In genomic region chr15:74133071-74133702, GRCh38 we compare ENCODE assay signal across 17 cellular contexts. TPM values are rescaled to one million over a fixed set of nuclear protein-coding genes. Genes with fewer than 3 reads are reported as not detected.
DNase-seq lines count a peak whose midpoint lies in the region; ATAC-seq and TF ChIP-seq lines count a peak whose summit lies in the region.
"Had no signal": no experiment of that assay in that cellular context is flagged by ENCODE, and none has a peak within 500 bp of the region (broad histone marks: within the 10 kb centered on the region; RNA-seq: fewer than 3 reads in every experiment).

No MANE protein-coding gene starts in this region.

- POLR2A ChIA-PET in GM10248 (lab: Yijun Ruan, JAX) = no interaction called here
- POLR2A ChIA-PET in activated naive CD8-positive, alpha-beta T cell treated with anti-CD3 and anti-CD28 coated beads, Interleukin-2, amount 10 ng/mL, durations not matched to agents 7 days and 5 days (lab: Charles Lee) = no interaction called here

- H3K9me3 Mint-ChIP-seq in HFFc6 (peaks cover 3% of the 10 kb centered on the region; the same call in 1 of the 2 replicates), naive B cell (peaks cover 0 to 12% (median 7%) of the 10 kb centered on the region in 7 donors)
- no peaks in the 10 kb centered on the region for H3K9me3 Mint-ChIP-seq in activated naive CD8-positive, alpha-beta T cell treated with anti-CD3 and anti-CD28 coated beads, Interleukin-2, amount 10 ng/mL, durations not matched to agents 7 days and 5 days

- H3K4me1 Mint-ChIP-seq in HFFc6 (ENCODE audit: low read depth) (peaks cover 25% of the 10 kb centered on the region), naive B cell (peaks cover 50 to 75% (median 68%) of the 10 kb centered on the region in 3 donors)
- H3K4me1 Mint-ChIP-seq in activated naive CD8-positive, alpha-beta T cell treated with anti-CD3 and anti-CD28 coated beads, Interleukin-2, amount 10 ng/mL, durations not matched to agents 7 days and 5 days = peaks cover 24% of the 10 kb centered on the region

- peak; percentile 22 for TF ChIP-seq CTCF in GM10248 (IDR thresholded peaks at IDR 0.05; ENCODE audit: control extremely low read depth, extremely low read depth, low read depth, missing control alignments)
- peak; percentile 71 for TF ChIP-seq CTCF in HFFc6 (IDR thresholded peaks at IDR 0.05)

- H3K27me3 Mint-ChIP-seq in HFFc6 (ENCODE audit: insufficient read depth) (peaks cover 57% of the 10 kb centered on the region), naive B cell (peaks cover 69 to 96% (median 74%) of the 10 kb centered on the region in 3 donors)
- H3K27me3 Mint-ChIP-seq in activated naive CD8-positive, alpha-beta T cell treated with anti-CD3 and anti-CD28 coated beads, Interleukin-2, amount 10 ng/mL, durations not matched to agents 7 days and 5 days = peaks cover 93% of the 10 kb centered on the region

- CTCF ChIA-PET in GM10248 (lab: Yijun Ruan, JAX) = interaction anchor here (0.9 to 1.7 kb wide), 3 partner anchors 174 to 189 kb away, joined by 3 to 7 read pairs (median 5); no protein-coding TSS in a partner anchor

- H3K27ac Mint-ChIP-seq in HFFc6 (no peak overlapping the region), naive B cell (peak overlapping the region in 4 of 6 donors; percentile 44 to 99 (median 84))
- H3K27ac Mint-ChIP-seq in activated naive CD8-positive, alpha-beta T cell treated with anti-CD3 and anti-CD28 coated beads, Interleukin-2, amount 10 ng/mL, durations not matched to agents 7 days and 5 days = peak overlapping the region; percentile 48
- H3K27ac Mint-ChIP-seq: CD14-positive monocyte had no signal

- DNase-seq in GM10248 (ENCODE audit: extremely low spot score) = no peak
- peak; percentile 63 for DNase-seq in HFFc6
- peak; percentile 57 for DNase-seq in activated naive CD8-positive, alpha-beta T cell treated with anti-CD3 and anti-CD28 coated beads, Interleukin-2, amount 10 ng/mL, durations not matched to agents 7 days and 5 days
- no peak for DNase-seq in naive B cell
- no peak for DNase-seq in NCI-H1105 (lab: John Stamatoyannopoulos, UW)
- DNase-seq in NK-92 (lab: John Stamatoyannopoulos, UW; ENCODE audit: unreplicated experiment) = no peak
- no peak for DNase-seq in GM03348 (ENCODE audit: low spot score)
- DNase-seq: amniotic stem cell; foreskin melanocyte; GF-D8; NCI-H2081 treated with DMSO at 0.1 percent for 48 hours; NK-92 treated with Interleukin-12 subunit alpha and Interleukin-12 subunit beta, amount 100 ng/mL, for 24 hours had no signal

- ATAC-seq in activated naive CD8-positive, alpha-beta T cell treated with anti-CD3 and anti-CD28 coated beads, Interleukin-2, amount 10 ng/mL, durations not matched to agents 7 days and 5 days (ENCODE audit: low read depth) = no peak
- ATAC-seq in naive B cell (ENCODE audit: low read depth in 2 of 2) (no peak), GM19324 (IDR thresholded peaks at IDR 0.05; ENCODE audit: low FRiP score, unreplicated experiment) (no peak)

- H3K4me3 Mint-ChIP-seq in HFFc6 (no peak overlapping the region), naive B cell (peak overlapping the region in 5 of 8 donors; percentile 44 to 81 (median 54))
- peak overlapping the region; percentile 19 for H3K4me3 Mint-ChIP-seq in activated naive CD8-positive, alpha-beta T cell treated with anti-CD3 and anti-CD28 coated beads, Interleukin-2, amount 10 ng/mL, durations not matched to agents 7 days and 5 days

- no peaks in the 10 kb centered on the region for H3K36me3 Mint-ChIP-seq in HFFc6 (ENCODE audit: low read depth)
- H3K36me3 Mint-ChIP-seq in activated naive CD8-positive, alpha-beta T cell treated with anti-CD3 and anti-CD28 coated beads, Interleukin-2, amount 10 ng/mL, durations not matched to agents 7 days and 5 days = peaks cover 1% of the 10 kb centered on the region
- H3K36me3 Mint-ChIP-seq in naive B cell = peaks cover 0 to 7% of the 10 kb centered on the region in 2 donors

RNA-seq across cellular contexts. Expression of gene ISLR2, which starts 2.8 kb away (rescaled TPM):
- under 1 TPM in 1 of 6 experiments, not detected in 5; 0.07 TPM for total RNA-seq in HFFc6 (2021; fragmentation: NEBNext Ultra II Directional; extraction: Animal tissue kit (Norgen Biotek cat#: 25700))
- not detected for total RNA-seq in activated naive CD8-positive, alpha-beta T cell treated with anti-CD3 and anti-CD28 coated beads, Interleukin-2, amount 10 ng/mL, durations not matched to agents 7 days and 5 days
- polyA plus RNA-seq in naive B cell (ENCODE audit: low read depth in 6 of 6) = not detected
- total RNA-seq: renal cortical epithelial cell had no signal
- polyA plus RNA-seq: CD14-positive monocyte had no signal

RNA-seq across cellular contexts. Expression of gene ISLR, which starts 40.3 kb away (rescaled TPM):
- 1 to 10 TPM; 1.7 to 6.3 (median 1.9) TPM for total RNA-seq in HFFc6 (2021; fragmentation: NEBNext Ultra II Directional; extraction: Animal tissue kit (Norgen Biotek cat#: 25700))
- total RNA-seq in activated naive CD8-positive, alpha-beta T cell treated with anti-CD3 and anti-CD28 coated beads, Interleukin-2, amount 10 ng/mL, durations not matched to agents 7 days and 5 days = not detected
- polyA plus RNA-seq in naive B cell (ENCODE audit: low read depth in 6 of 6) = not detected
- total RNA-seq: dermis microvascular lymphatic vessel endothelial cell had no signal
- polyA plus RNA-seq: CD14-positive monocyte had no signal

RNA-seq across cellular contexts. Expression of gene GOLGA6A, which starts 50.8 kb away (rescaled TPM):
- not detected for total RNA-seq in HFFc6 (2021; fragmentation: NEBNext Ultra II Directional; extraction: Animal tissue kit (Norgen Biotek cat#: 25700))
- total RNA-seq in activated naive CD8-positive, alpha-beta T cell treated with anti-CD3 and anti-CD28 coated beads, Interleukin-2, amount 10 ng/mL, durations not matched to agents 7 days and 5 days = under 1 TPM in 1 of 2 experiments, not detected in 1; 0.40 TPM
- polyA plus RNA-seq in naive B cell (ENCODE audit: low read depth in 6 of 6) = under 1 TPM in 1 of 6 donors, not detected in 5; 0.09 TPM
- total RNA-seq: dermis microvascular lymphatic vessel endothelial cell, temporal lobe had no signal
- polyA plus RNA-seq: CD14-positive monocyte had no signal

Comparison
In these comparisons a context has a peak if more than half of its experiments do, and no peak if none do; other contexts are left out.
1. DNase-seq: peak in HFFc6 (single experiment) and activated naive CD8-positive, alpha-beta T cell treated with anti-CD3 and anti-CD28 coated beads, Interleukin-2, amount 10 ng/mL, durations not matched to agents 7 days and 5 days (single experiment); none in GM10248 (single experiment), naive B cell (single experiment), NCI-H1105 (single experiment), NK-92 (single experiment) and GM03348 (single experiment).